8 cellular contexts compared by ENCODE assay signal in the genomic region with DNA sequence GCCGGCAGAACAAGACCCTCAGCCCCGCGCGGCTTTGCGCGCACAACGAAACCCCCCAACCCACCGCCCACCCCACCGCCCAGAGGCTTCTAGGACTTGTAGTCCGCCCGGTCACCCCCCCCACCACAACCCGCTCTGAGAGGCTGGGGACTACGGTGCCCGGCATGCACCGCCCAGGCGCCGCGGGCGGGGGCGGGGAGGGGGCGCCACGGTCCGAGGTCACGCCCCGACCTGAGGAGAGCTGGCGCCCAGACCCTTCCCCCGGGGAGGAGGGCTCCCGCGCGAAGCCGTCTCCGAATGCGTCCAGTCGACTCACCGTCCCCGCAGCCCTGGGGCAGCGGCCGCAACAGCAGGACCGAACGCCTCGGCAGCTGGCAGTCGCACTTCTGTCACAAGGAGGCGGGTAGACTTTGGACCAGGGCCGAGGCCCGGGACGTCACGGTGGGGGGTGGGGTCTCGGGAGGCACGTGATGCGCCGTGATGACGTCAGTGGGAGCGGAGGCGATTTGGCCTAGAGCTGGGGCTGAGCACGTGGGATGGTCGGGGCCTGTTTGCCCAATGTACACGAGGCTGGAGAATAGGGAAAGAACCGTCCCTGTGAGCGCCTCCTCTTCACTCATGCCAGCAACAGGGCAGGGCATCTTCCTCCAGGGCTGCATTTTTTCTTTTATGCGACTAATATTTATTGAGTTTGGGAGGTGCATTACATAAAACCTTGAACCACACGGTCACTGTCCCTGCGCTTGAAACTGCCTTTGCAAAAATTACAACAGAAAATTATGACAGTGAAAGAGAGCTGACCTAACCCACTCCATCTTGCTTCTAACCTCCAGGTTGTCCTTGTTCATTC. TPM values are rescaled to one million over a fixed set of nuclear protein-coding genes. Genes with fewer than 3 reads are reported as not detected.
DNase-seq lines count a peak whose midpoint lies in the region; ATAC-seq and TF ChIP-seq lines count a peak whose summit lies in the region.

Gene CDIP1, minus strand, starts transcription at position 388 of the 850 bp plus-strand sequence. CDS start 24,643 bp downstream, outside the sequence.

- H3K4me3 Mint-ChIP-seq in CD14-positive monocyte (peak within 1 kb of the TSS; percentile 72 to 86), endodermal cell (peak within 1 kb of the TSS; percentile 73)

- H3K27me3 Mint-ChIP-seq in CD14-positive monocyte (ENCODE audit: low read depth in 3 of 3) (peaks cover 9 to 12% (median 10%) of the 10 kb centered on the region in 3 donors), endodermal cell (ENCODE audit: insufficient read depth) (peaks cover 21% of the 10 kb centered on the region)

- H3K14ac ChIP-seq in mesenchymal stem cell (ENCODE audit: low read length in 2 of 2) = peak within 1 kb of the TSS in 1 of 2 experiments; percentile 72

- peak within 1 kb of the TSS; percentile 85 for H2BK120ac ChIP-seq in mesenchymal stem cell (ENCODE audit: low read depth, low read length)

- TF ChIP-seq CTCF in CD14-positive monocyte (IDR thresholded peaks at IDR 0.05) = no peak
- TF ChIP-seq CTCF in endodermal cell (conservative IDR thresholded peaks at IDR 0.05) = peak; percentile 18

- H3K36me3 Mint-ChIP-seq in CD14-positive monocyte = peaks cover 18 to 19% of the 10 kb centered on the region in 2 donors
- peaks cover 18% of the 10 kb centered on the region for H3K36me3 Mint-ChIP-seq in endodermal cell (ENCODE audit: low read depth)

- intact Hi-C loops in CD14-positive monocyte (cut with micrococcal nuclease) = loop anchor here (2.0 kb wide), 2 partner anchors 62 to 76 kb away; partner anchors contain the start of genes HMOX2 (in 1 of the 2) and UBALD1 (in 1 of the 2)

- peak within 1 kb of the TSS; percentile 91 to 93 for H3K18ac ChIP-seq in mesenchymal stem cell (ENCODE audit: low read depth in 1 of 2, low read length in 2 of 2)

- H3K4me1 Mint-ChIP-seq in CD14-positive monocyte (peaks cover 22% of the 10 kb centered on the region), endodermal cell (peaks cover 8% of the 10 kb centered on the region)

- H3K79me1 ChIP-seq in mesenchymal stem cell (replicated peaks; ENCODE audit: low read length, poor library complexity, severe bottlenecking) = peaks cover 19% of the 10 kb centered on the region

- 7 to 11% methylated on average over 18 to 58 of the region's 62 CpGs for WGBS in endodermal cell (ENCODE audit: insufficient coverage in 1 of 2, insufficient read length in 1 of 2), 2 experiments
- WGBS in mesenchymal stem cell = 9% methylated on average over 51 of the region's 62 CpGs

- H2AFZ ChIP-seq in mesenchymal stem cell (ENCODE audit: low read depth, low read length) = peak within 1 kb of the TSS; percentile 83

- H2BK5ac ChIP-seq in mesenchymal stem cell (ENCODE audit: low read depth, low read length, poor library complexity, severe bottlenecking) = no peak within 1 kb of the TSS

- H3K23ac ChIP-seq in mesenchymal stem cell (ENCODE audit: low read length in 2 of 2) = no peak within 1 kb of the TSS

- H4K8ac ChIP-seq in mesenchymal stem cell (ENCODE audit: low read length) = peak within 1 kb of the TSS; percentile 94

- ATAC-seq in GM19455 (IDR thresholded peaks at IDR 0.05; ENCODE audit: unreplicated experiment) = peak; percentile 77

- H3K27ac Mint-ChIP-seq in CD14-positive monocyte (peak within 1 kb of the TSS; percentile 38 to 87 (median 80)), endodermal cell (peak within 1 kb of the TSS; percentile 66)

- H3K4me2 ChIP-seq in mesenchymal stem cell (ENCODE audit: low read length, poor library complexity, severe bottlenecking) = peak within 1 kb of the TSS; percentile 87

- H2AK5ac ChIP-seq in mesenchymal stem cell (ENCODE audit: low read length, severe bottlenecking) = no peak within 1 kb of the TSS

- peak within 1 kb of the TSS in 1 of 2 experiments; percentile 83 for H2BK12ac ChIP-seq in mesenchymal stem cell (ENCODE audit: low read length in 2 of 2)

- peak; percentile 99 for DNase-seq in CD14-positive monocyte (ENCODE audit: low spot score)
- peak; percentile 89 for DNase-seq in HS-27A (ENCODE audit: low read depth)
- peak; percentile 83 to 95 for DNase-seq in NOMO-1 (lab: John Stamatoyannopoulos, UW; ENCODE audit: unreplicated experiment in 2 of 2)
- DNase-seq in activated CD8-positive, alpha-beta memory T cell treated with anti-CD3 and anti-CD28 coated beads, Interleukin-2, amount 50 U/mL, for 24 hours (ENCODE audit: extremely low read depth) = peak; percentile 87
- peak; percentile 99 for DNase-seq in endodermal cell
- DNase-seq in mesenchymal stem cell = peak; percentile 97
- DNase-seq in stimulated activated CD8-positive, alpha-beta memory T cell treated with anti-CD3 and anti-CD28 coated beads, Interleukin-12 subunit alpha, Interleukin-12 subunit beta, amount 100 ng/mL, for 24 hours (ENCODE audit: extremely low read depth) = peak; percentile 85

- peak within 1 kb of the TSS; percentile 91 for H3K27ac ChIP-seq in endodermal cell (ENCODE audit: low read depth, low read length)
- H3K27ac ChIP-seq in mesenchymal stem cell (ENCODE audit: low read length, poor library complexity, severe bottlenecking) = no peak within 1 kb of the TSS

- H4K91ac ChIP-seq in mesenchymal stem cell (ENCODE audit: low read length) = peak within 1 kb of the TSS; percentile 85

- peaks cover 15% of the 10 kb centered on the region for H3K9me3 ChIP-seq in endodermal cell (ENCODE audit: control insufficient read depth, low read length)
- no peaks in the 10 kb centered on the region for H3K9me3 ChIP-seq in mesenchymal stem cell (ENCODE audit: control insufficient read depth, low read length)

- H3K9me3 Mint-ChIP-seq in CD14-positive monocyte (peaks cover 6 to 26% (median 20%) of the 10 kb centered on the region in 7 donors), endodermal cell (peaks cover 22% of the 10 kb centered on the region)

- H3K36me3 ChIP-seq in endodermal cell (ENCODE audit: control insufficient read depth, insufficient read depth, low read length) (peaks cover 12% of the 10 kb centered on the region), mesenchymal stem cell (ENCODE audit: control insufficient read depth in 1 of 2, insufficient read depth in 2 of 2, low read depth in 1 of 2, low read length in 2 of 2) (peaks cover 0 to 13% of the 10 kb centered on the region in 2 experiments)

- H3K9ac ChIP-seq in endodermal cell (ENCODE audit: extremely low read depth, low read length, poor library complexity, severe bottlenecking) (peak within 1 kb of the TSS; percentile 75), mesenchymal stem cell (ENCODE audit: low read length) (peak within 1 kb of the TSS; percentile 88)

- H2BK15ac ChIP-seq in mesenchymal stem cell (ENCODE audit: low read depth, poor library complexity, severe bottlenecking) = peak within 1 kb of the TSS; percentile 99

- H3K4me3 ChIP-seq in endodermal cell (ENCODE audit: low read length) (peak within 1 kb of the TSS; percentile 84), mesenchymal stem cell (ENCODE audit: insufficient read depth in 1 of 2, low read depth in 1 of 2, low read length in 2 of 2) (peak within 1 kb of the TSS; percentile 78 to 85)

- peak within 1 kb of the TSS; percentile 62 to 76 for H3K4ac ChIP-seq in mesenchymal stem cell (ENCODE audit: low read depth in 1 of 2, low read length in 2 of 2)

- H3K4me1 ChIP-seq in endodermal cell (ENCODE audit: control insufficient read depth, insufficient read depth, low read length) (no peaks in the 10 kb centered on the region), mesenchymal stem cell (ENCODE audit: control insufficient read depth, insufficient read depth, low read depth, low read length) (peaks cover 11% of the 10 kb centered on the region)

- H3K27me3 ChIP-seq in endodermal cell (ENCODE audit: control insufficient read depth, insufficient read depth, low read length, poor library complexity, severe bottlenecking) = no peaks in the 10 kb centered on the region
- H3K27me3 ChIP-seq in mesenchymal stem cell (ENCODE audit: control insufficient read depth in 1 of 2, insufficient read depth in 1 of 2, low read length in 2 of 2) = peaks cover 0 to 3% of the 10 kb centered on the region in 2 experiments

RNA-seq across cellular contexts. Expression of gene CDIP1, which starts in this region (rescaled TPM):
- 10 to 100 TPM in 1 of 2 donors, 1 to 10 TPM in 1; 8.6 to 10.8 TPM for polyA plus RNA-seq in CD14-positive monocyte
- total RNA-seq in endodermal cell = 10 to 100 TPM; 41.8 to 64.4 TPM
- polyA plus RNA-seq in endodermal cell (2013, experiment 1 of 2) = 41.6 TPM
- 36.6 TPM for polyA plus RNA-seq in endodermal cell (2013, experiment 2 of 2)
- 27.5 TPM for polyA plus RNA-seq in mesenchymal stem cell (2013, experiment 1 of 2)
- 28.7 TPM for polyA plus RNA-seq in mesenchymal stem cell (2013, experiment 2 of 2)
